36 cellular contexts compared by ENCODE assay signal in the genomic region with DNA sequence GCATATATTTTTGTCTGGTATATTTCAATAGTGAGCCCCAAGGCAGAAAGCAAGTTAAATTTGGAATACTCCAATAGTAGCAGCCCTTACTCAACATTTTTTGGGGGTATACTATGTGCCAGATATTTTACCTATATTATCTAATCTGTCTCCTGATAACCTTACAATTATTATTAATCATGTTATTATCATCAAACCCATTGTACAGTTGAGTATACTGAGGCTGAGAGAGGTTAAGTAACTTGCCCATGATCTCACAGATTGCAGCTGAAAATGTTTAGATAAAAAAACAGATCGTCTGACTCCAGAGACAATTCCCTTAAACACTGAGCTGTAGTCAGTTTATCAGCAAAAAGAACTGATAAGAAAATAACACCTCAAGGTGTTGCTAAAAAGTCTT.
"Had no signal": no experiment of that assay in that cellular context is flagged by ENCODE, and none has a peak within 500 bp of the region (broad histone marks: within the 10 kb centered on the region; RNA-seq: fewer than 3 reads in every experiment).

No MANE protein-coding gene starts in this region.

- H3K9me3 ChIP-seq: MG63 had no signal

- H3K4me3 ChIP-seq: MG63 had no signal

- DNase-seq: Karpas-422, Kasumi-1, MG63, MM.1S, MV-4-11, NCI-H1048, NCI-H1092, NCI-H1092 treated with DMSO at 0.1 percent for 48 hours, NCI-H1105, NCI-H1105 treated with DMSO at 0.1 percent for 48 hours, NCI-H1417, NCI-H1417 treated with DMSO at 0.1 percent for 48 hours, NCI-H1436, NCI-H1436 treated with DMSO at 0.1 percent for 48 hours, NCI-H146, NCI-H1694, NCI-H1694 treated with DMSO at 0.1 percent for 48 hours, NCI-H187, NCI-H187 treated with DMSO at 0.1 percent for 48 hours, NCI-H1930, NCI-H2029, NCI-H2029 treated with DMSO at 0.1 percent for 48 hours, NCI-H2081, NCI-H2081 treated with DMSO at 0.1 percent for 48 hours, NCI-H2107, NCI-H2171, NCI-H2171 treated with DMSO at 0.1 percent for 48 hours, NCI-H2227 treated with DMSO at 0.1 percent for 48 hours, NCI-H226, NCI-H345, NCI-H446, NCI-H446 treated with DMSO at 0.1 percent for 48 hours, NCI-H510A, NCI-H510A treated with DMSO at 0.1 percent for 48 hours, NCI-H524, NCI-H524 treated with DMSO at 0.1 percent for 48 hours had no signal

- H3K27me3 ChIP-seq: MG63 had no signal

- H3K36me3 ChIP-seq: MG63 had no signal
